8 cellular contexts compared by ENCODE assay signal in genomic region chr9:70480405-70480980, GRCh38.
DNase-seq lines count a peak whose midpoint lies in the region; ATAC-seq and TF ChIP-seq lines count a peak whose summit lies in the region.

No MANE protein-coding gene starts in this region.

- peak; percentile 87 for ATAC-seq in Right ventricle myocardium superior (ENCODE audit: poor library complexity)
- ATAC-seq in HG03045 (IDR thresholded peaks at IDR 0.05; ENCODE audit: unreplicated experiment) = no peak

- DNase-seq in EH (ENCODE audit: low read depth) (peak; percentile 68), Right ventricle myocardium superior (peak; percentile 94), putamen (ENCODE audit: low spot score) (peak; percentile 83), NCI-H1436 treated with DMSO at 0.1 percent for 48 hours (lab: John Stamatoyannopoulos, UW) (no peak), NCI-H146 treated with DMSO at 0.1 percent for 48 hours (lab: John Stamatoyannopoulos, UW; ENCODE audit: unreplicated experiment) (no peak), T-helper 2 cell (no peak)

- peak overlapping the region; percentile 87 for H3K27ac ChIP-seq in VCaP

- TF ChIP-seq CTCF in VCaP (conservative IDR thresholded peaks at IDR 0.05) = no peak

- intact Hi-C loops in Right ventricle myocardium superior (cut with DNase I) = loop anchor here (2.0 kb wide), 2 partner anchors 60 to 68 kb away; no protein-coding TSS in a partner anchor

Comparison
In these comparisons a context has a peak if more than half of its experiments do, and no peak if none do; other contexts are left out.
1. DNase-seq: peak in EH (single experiment), Right ventricle myocardium superior (single experiment) and putamen (single experiment); none in NCI-H1436 treated with DMSO at 0.1 percent for 48 hours (single experiment), NCI-H146 treated with DMSO at 0.1 percent for 48 hours (single experiment) and T-helper 2 cell (0 of 5).